Comparison of ENCODE assay signal across 8 cellular contexts in the genomic region with DNA sequence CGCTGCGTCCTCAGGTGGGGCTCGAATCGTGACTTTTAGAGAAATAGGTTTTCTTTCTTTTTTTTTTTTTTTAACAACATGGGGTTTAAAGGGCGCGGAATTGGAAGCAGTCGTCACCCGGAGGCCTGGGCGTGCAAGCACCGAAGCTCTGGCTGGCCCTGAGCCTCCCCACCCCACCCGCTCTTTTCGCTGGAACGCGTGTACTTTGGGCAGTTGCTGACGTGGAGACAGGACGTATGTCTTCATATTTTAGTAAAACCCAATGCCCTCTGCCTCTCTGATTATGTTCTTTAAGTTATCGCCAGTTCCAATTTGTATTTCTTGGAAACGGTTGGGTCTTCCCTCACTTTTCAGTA. TPM values are rescaled to one million over a fixed set of nuclear protein-coding genes. Genes with fewer than 3 reads are reported as not detected.
DNase-seq lines count a peak whose midpoint lies in the region; ATAC-seq, FAIRE-seq and TF ChIP-seq lines count a peak whose summit lies in the region.

No MANE protein-coding gene starts in this region.

- H3K36me3 ChIP-seq in PC-9 (ENCODE audit: low read depth) (no peaks in the 10 kb centered on the region), bronchial epithelial cell (ENCODE audit: control insufficient read depth, insufficient read depth, low read length) (no peaks in the 10 kb centered on the region)

- ATAC-seq in activated CD4-positive, alpha-beta T cell treated with anti-CD3 and anti-CD28 coated beads for 36 hours = peak; percentile 48
- ATAC-seq in HG02885 (IDR thresholded peaks at IDR 0.05; ENCODE audit: poor library complexity, unreplicated experiment) (peak; percentile 12), left colon (peak; percentile 68)

- peaks cover 18% of the 10 kb centered on the region for H3K36me3 Mint-ChIP-seq in activated CD4-positive, alpha-beta T cell treated with anti-CD3 and anti-CD28 coated beads for 36 hours (ENCODE audit: low read depth)

- DNase-seq in activated CD4-positive, alpha-beta T cell treated with anti-CD3 and anti-CD28 coated beads for 36 hours = peak; percentile 72
- DNase-seq in activated CD4-positive, alpha-beta T cell treated with anti-CD3 and anti-CD28 coated beads for 1 hour = no peak
- DNase-seq in PC-9 = no peak
- DNase-seq in bronchial epithelial cell (ENCODE audit: low read depth) = peak; percentile 35
- peak; percentile 70 to 73 for DNase-seq in left colon
- DNase-seq in stimulated activated CD4-positive, alpha-beta T cell treated with anti-CD3 and anti-CD28 coated beads, TNF-alpha, amount 100 ng/mL, for 48 hours (ENCODE audit: low read depth in 3 of 3) = peak; percentile 15 to 29 (median 24)
- DNase-seq in OCI-M2 (lab: John Stamatoyannopoulos, UW; ENCODE audit: unreplicated experiment) = no peak

- H3K4me1 ChIP-seq in PC-9 (replicated peaks; ENCODE audit: insufficient read depth) = peaks cover 6% of the 10 kb centered on the region; the same call in 1 of the 2 replicates

- H2AFZ ChIP-seq in PC-9 = peak overlapping the region; percentile 98

- peaks cover 11% of the 10 kb centered on the region for H3K4me1 Mint-ChIP-seq in activated CD4-positive, alpha-beta T cell treated with anti-CD3 and anti-CD28 coated beads for 36 hours

- BruUV-seq in PC-9 (replicated peaks; lab: Mats Ljungman, UMichigan) = TSS peak; percentile 69

- H3K9me3 Mint-ChIP-seq in activated CD4-positive, alpha-beta T cell treated with anti-CD3 and anti-CD28 coated beads for 36 hours (ENCODE audit: low read depth) = no peaks in the 10 kb centered on the region

- H3K4me2 ChIP-seq in PC-9 = peak overlapping the region; percentile 94

- H3K27me3 ChIP-seq in PC-9 (ENCODE audit: insufficient read depth, low read depth) (no peaks in the 10 kb centered on the region), bronchial epithelial cell (ENCODE audit: control insufficient read depth, insufficient read depth, low read length) (no peaks in the 10 kb centered on the region)

- H3K27ac Mint-ChIP-seq in activated CD4-positive, alpha-beta T cell treated with anti-CD3 and anti-CD28 coated beads for 36 hours = peak overlapping the region; percentile 95

- POLR2A ChIA-PET in activated CD4-positive, alpha-beta T cell treated with anti-CD3 and anti-CD28 coated beads for 36 hours (lab: Charles Lee) = interaction anchor here (0.6 to 1.6 kb wide), 5 partner anchors 14 to 149 kb away, joined by 3 to 6 read pairs (median 3); partner anchors contain the start of gene FBXO31
- POLR2A ChIA-PET in PC-9 (lab: Charles Lee; ENCODE audit: unreplicated experiment) = interaction anchor here (0.6 to 1.0 kb wide), 5 partner anchors 65 to 766 kb away, joined by 3 to 6 read pairs (median 4); partner anchors contain the start of gene FBXO31

- H3F3A ChIP-seq in PC-9 (ENCODE audit: insufficient read depth, low read depth) = peaks cover 14% of the 10 kb centered on the region; the same call in 1 of the 2 replicates

- H3K79me2 ChIP-seq in PC-9 (ENCODE audit: low read depth) = peaks cover 18% of the 10 kb centered on the region

- intact Hi-C loops in activated CD4-positive, alpha-beta T cell treated with anti-CD3 and anti-CD28 coated beads for 36 hours (cut with DNase I, micrococcal nuclease) = loop anchor here (1.0 to 5.0 kb wide), 9 partner anchors 66 to 763 kb away; partner anchors contain the start of genes MAP1LC3B (in 2 of the 2), FBXO31 (in 1 of the 2), MTHFSD (in 1 of the 2) and ZCCHC14 (in 1 of the 2)
- intact Hi-C loops in PC-9 (cut with micrococcal nuclease; ENCODE audit: unreplicated experiment) = loop anchor here (5.0 kb wide), 2 partner anchors 65 to 320 kb away; partner anchors contain the start of gene FBXO31
- intact Hi-C loops in left colon (cut with DNase I, micrococcal nuclease) = loop anchor here in 1 of 2 donors (5.0 kb wide), 1 partner anchor 75 kb away; the partner anchor contains the start of gene MAP1LC3B

- peak overlapping the region; percentile 86 for H3K27ac ChIP-seq in PC-9

- no peaks in the 10 kb centered on the region for H3K9me3 ChIP-seq in PC-9 (ENCODE audit: insufficient read depth, low read depth)

- TF ChIP-seq CTCF in PC-9 (conservative IDR thresholded peaks at IDR 0.05) (no peak), bronchial epithelial cell (IDR thresholded peaks at IDR 0.05; ENCODE audit: insufficient read depth, low read length, severe bottlenecking) (no peak)

- peak overlapping the region; percentile 99 for H3K4me3 ChIP-seq in PC-9
- peak overlapping the region; percentile 71 for H3K4me3 ChIP-seq in bronchial epithelial cell (ENCODE audit: low read depth, low read length)

- CTCF ChIA-PET in activated CD4-positive, alpha-beta T cell treated with anti-CD3 and anti-CD28 coated beads for 36 hours (lab: Charles Lee) = interaction anchor here (1.0 to 1.6 kb wide), 3 partner anchors 9 to 97 kb away, joined by 3 to 5 read pairs (median 4); partner anchors contain the start of gene FBXO31
- CTCF ChIA-PET in PC-9 (lab: Charles Lee) = no interaction called here

- no peaks in the 10 kb centered on the region for H3K9me2 ChIP-seq in PC-9 (ENCODE audit: insufficient read depth)

- no peaks in the 10 kb centered on the region for H4K20me1 ChIP-seq in PC-9 (ENCODE audit: insufficient read depth)

- no peak for FAIRE-seq in bronchial epithelial cell (lab: Jason Lieb, UNC)

- H3K27me3 Mint-ChIP-seq in activated CD4-positive, alpha-beta T cell treated with anti-CD3 and anti-CD28 coated beads for 36 hours = no peaks in the 10 kb centered on the region

- peak overlapping the region; percentile 97 for H3K4me3 Mint-ChIP-seq in activated CD4-positive, alpha-beta T cell treated with anti-CD3 and anti-CD28 coated beads for 36 hours

RNA-seq across cellular contexts. Expression of gene C16orf95, which starts 0.6 kb away (rescaled TPM):
- 10 to 100 TPM in 1 of 2 experiments, 1 to 10 TPM in 1; 5.6 to 12.8 TPM for total RNA-seq in activated CD4-positive, alpha-beta T cell treated with anti-CD3 and anti-CD28 coated beads for 36 hours
- total RNA-seq in PC-9 (2021) = 7.5 and 12.9 TPM in 2 replicates
- total RNA-seq in bronchial epithelial cell = 0.79 and 1.8 TPM in 2 replicates
- 1 to 10 TPM; 4.4 to 6.3 TPM for total RNA-seq in left colon

Comparison
In these comparisons a context has a peak if more than half of its experiments do, and no peak if none do; other contexts are left out.
1. DNase-seq: peak in activated CD4-positive, alpha-beta T cell treated with anti-CD3 and anti-CD28 coated beads for 36 hours (single experiment), bronchial epithelial cell (single experiment), left colon (2 of 2) and stimulated activated CD4-positive, alpha-beta T cell treated with anti-CD3 and anti-CD28 coated beads, TNF-alpha, amount 100 ng/mL, for 48 hours (3 of 3); none in activated CD4-positive, alpha-beta T cell treated with anti-CD3 and anti-CD28 coated beads for 1 hour (single experiment), PC-9 (0 of 2) and OCI-M2 (single experiment).
2. ATAC-seq: peak in every context shown above with its lines; median percentile 68 in left colon; 48 in activated CD4-positive, alpha-beta T cell treated with anti-CD3 and anti-CD28 coated beads for 36 hours; 12 in HG02885.